ENCODE assay signal across 8 cellular contexts in genomic region chr6:33288942-33289783, GRCh38. TPM values are rescaled to one million over a fixed set of nuclear protein-coding genes. Genes with fewer than 3 reads are reported as not detected.
A peak's percentile ranks its signal among the peaks of the same experiment; 100 is the strongest.
DNase-seq lines count a peak whose midpoint lies in the region; ATAC-seq, FAIRE-seq and TF ChIP-seq lines count a peak whose summit lies in the region.

Gene PFDN6, plus strand, starts transcription at chr6:33289601. Its CDS starts 256 bp downstream, at chr6:33289857.
Gene WDR46, minus strand, starts transcription at chr6:33289239. Its CDS starts 69 bp downstream, at chr6:33289170.

- H3K36me3 Mint-ChIP-seq in WTC11, result peaks cover 41% of the 10 kb centered on the region
- peaks cover 27% of the 10 kb centered on the region for H3K36me3 Mint-ChIP-seq in central memory CD8-positive, alpha-beta T cell (ENCODE audit: insufficient read depth)

- peak; percentile 76 for FAIRE-seq in islet of Langerhans (lab: Jason Lieb, UNC)

- H3K9me3 Mint-ChIP-seq in WTC11, result no peaks in the 10 kb centered on the region
- H3K9me3 Mint-ChIP-seq in central memory CD8-positive, alpha-beta T cell, result no peaks in the 10 kb centered on the region

- CTCF ChIA-PET in WTC11 (lab: Charles Lee), result interaction anchor here (0.5 to 3.3 kb wide), 9 partner anchors 10 to 130 kb away, joined by 3 to 36 read pairs (median 4); partner anchors contain the start of genes B3GALT4, CUTA, RGL2 and ZBTB22

- DNase-seq in AG10803 (ENCODE audit: low read depth) (peak; percentile 88), NCI-H2227 treated with DMSO at 0.1 percent for 48 hours (lab: John Stamatoyannopoulos, UW) (peak; percentile 98), WTC11 (ENCODE audit: low spot score) (peak; percentile 68)
- DNase-seq in central memory CD8-positive, alpha-beta T cell (ENCODE audit: low spot score in 2 of 2), result peak; percentile 69 to 76
- DNase-seq in stimulated activated CD4-positive, alpha-beta T cell treated with anti-CD3 and anti-CD28 coated beads, Interleukin-12 subunit alpha, Interleukin-12 subunit beta, amount 100 ng/mL, for 4 hours, result peak; percentile 65

- peak; percentile 92 for ATAC-seq in GM19023 (IDR thresholded peaks at IDR 0.05; ENCODE audit: unreplicated experiment)
- ATAC-seq in HG03175 (IDR thresholded peaks at IDR 0.05; ENCODE audit: unreplicated experiment), result peak; percentile 88
- ATAC-seq in WTC11, result peak; percentile 94
- ATAC-seq in central memory CD8-positive, alpha-beta T cell (replicated peaks; ENCODE audit: extremely low read depth, poor library complexity, severe bottlenecking), result peak; percentile 97

- H3K4me3 Mint-ChIP-seq in WTC11, result peak within 1 kb of the TSS; percentile 99
- peak within 1 kb of the TSS; percentile 94 for H3K4me3 Mint-ChIP-seq in central memory CD8-positive, alpha-beta T cell

- peaks cover 22% of the 10 kb centered on the region for H3K4me1 Mint-ChIP-seq in WTC11
- peaks cover 46% of the 10 kb centered on the region for H3K4me1 Mint-ChIP-seq in central memory CD8-positive, alpha-beta T cell

- TF ChIP-seq CTCF in AG10803 (conservative IDR thresholded peaks at IDR 0.05; ENCODE audit: low read length), result no peak
- no peak for TF ChIP-seq CTCF in WTC11 (IDR thresholded peaks at IDR 0.05)

- H3K27me3 Mint-ChIP-seq in WTC11 (ENCODE audit: low read depth), result no peaks in the 10 kb centered on the region
- no peaks in the 10 kb centered on the region for H3K27me3 Mint-ChIP-seq in central memory CD8-positive, alpha-beta T cell

- peak within 1 kb of the TSS; percentile 96 for H3K4me3 ChIP-seq in AG10803 (ENCODE audit: low read length)

- POLR2A ChIA-PET in WTC11 (lab: Charles Lee), result interaction anchor here (0.5 to 3.6 kb wide), 8 partner anchors 9 to 1391 kb away, joined by 3 to 27 read pairs (median 4); partner anchors contain the start of genes B3GALT4, RGL2, RPS18 and VPS52

- peak within 1 kb of the TSS; percentile 95 for H3K27ac Mint-ChIP-seq in WTC11
- peak within 1 kb of the TSS; percentile 92 for H3K27ac Mint-ChIP-seq in central memory CD8-positive, alpha-beta T cell (ENCODE audit: low read depth)

TF ChIP-seq in WTC11, 78 proteins besides CTCF, POLR2A, EP300 and RAD21:
- TF ChIP-seq MAX (CRISPR knock-in tag; IDR thresholded peaks at IDR 0.05) (peak; percentile 45; the same call in 1 of the 2 replicates), JAZF1 (CRISPR knock-in tag; IDR thresholded peaks at IDR 0.05) (no peak), NR2C2 (CRISPR knock-in tag; IDR thresholded peaks at IDR 0.05) (peak; percentile 94), ZNF396 (CRISPR knock-in tag; IDR thresholded peaks at IDR 0.05; ENCODE audit: borderline replicate concordance) (no peak), ZNF219 (CRISPR knock-in tag; IDR thresholded peaks at IDR 0.05; ENCODE audit: borderline replicate concordance) (0 out of 2 replicates have a peak, but pooled peaks have one; percentile 48), ETV6 (CRISPR knock-in tag; IDR thresholded peaks at IDR 0.05) (no peak), NFATC4 (CRISPR knock-in tag; IDR thresholded peaks at IDR 0.05) (no peak), FOXK1 (CRISPR knock-in tag; IDR thresholded peaks at IDR 0.05) (peak; percentile 95), ARID4B (CRISPR knock-in tag; IDR thresholded peaks at IDR 0.05; ENCODE audit: borderline replicate concordance) (peak; percentile 58; the same call in 1 of the 2 replicates), NFYB (CRISPR knock-in tag; conservative IDR thresholded peaks at IDR 0.05; ENCODE audit: low read depth) (peak; percentile 75), ZBTB43 (CRISPR knock-in tag; IDR thresholded peaks at IDR 0.05) (no peak), NR3C1 (CRISPR knock-in tag; conservative IDR thresholded peaks at IDR 0.05; ENCODE audit: low read depth) (no peak), GABPB1 (CRISPR knock-in tag; IDR thresholded peaks at IDR 0.05) (peak; percentile 80)

RNA-seq across cellular contexts. Expression of gene PFDN6, which starts in this region (rescaled TPM):
- 83.3 to 95.7 TPM (median 85.6 TPM) in 3 replicates for total RNA-seq in WTC11 (2021)

RNA-seq across cellular contexts. Expression of gene WDR46, which starts in this region (rescaled TPM):
- 72.0 to 94.5 TPM (median 72.4 TPM) in 3 replicates for total RNA-seq in WTC11 (2021)

Comparison
In these comparisons a context has a peak if more than half of its experiments do, and no peak if none do; other contexts are left out.
1. Peak in every context shown above with its lines: DNase-seq, ATAC-seq and H3K4me3 ChIP-seq.